Comparison of ENCODE assay signal across 21 cellular contexts in the genomic region with DNA sequence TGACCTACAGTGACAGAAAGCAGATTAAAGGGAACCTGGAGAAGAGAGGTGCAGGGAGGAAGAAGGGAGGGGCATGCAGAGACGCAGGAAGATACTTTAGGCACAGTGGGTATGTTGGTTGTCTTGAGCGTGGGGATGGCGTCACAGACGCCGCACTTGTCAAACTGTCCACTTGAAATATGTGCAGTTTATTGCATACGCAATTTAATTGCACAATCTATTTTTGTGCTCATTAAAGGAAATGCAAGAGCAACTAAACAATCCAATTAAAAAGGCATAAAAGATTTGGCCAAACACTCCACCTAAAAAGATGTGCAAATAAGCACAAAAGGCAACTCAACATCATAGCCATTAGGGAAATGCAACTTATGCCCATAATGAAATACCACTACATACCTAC. TPM values are rescaled to one million over a fixed set of nuclear protein-coding genes. Genes with fewer than 3 reads are reported as not detected.
DNase-seq lines count a peak whose midpoint lies in the region; FAIRE-seq and TF ChIP-seq lines count a peak whose summit lies in the region.
"Had no signal": no experiment of that assay in that cellular context is flagged by ENCODE, and none has a peak within 500 bp of the region (broad histone marks: within the 10 kb centered on the region; RNA-seq: fewer than 3 reads in every experiment).

No MANE protein-coding gene starts in this region.

- FAIRE-seq in bronchial epithelial cell (lab: Jason Lieb, UNC) (peak; percentile 28), kidney (lab: Jason Lieb, UNC) (no peak)
- FAIRE-seq: A204.1, G401.6, GM12892, H54 had no signal

- H3K9me3 ChIP-seq in kidney (ENCODE audit: control insufficient read depth in 1 of 2, low read length in 2 of 2) = no peaks in the 10 kb centered on the region
- H3K9me3 ChIP-seq: BLaER1, Caco-2, HAP-1 had no signal

- H3K4me3 ChIP-seq in bronchial epithelial cell (ENCODE audit: low read depth, low read length) = no peak overlapping the region
- no peak overlapping the region for H3K4me3 ChIP-seq in kidney (ENCODE audit: low read length in 2 of 2)
- H3K4me3 ChIP-seq: BLaER1, HAP-1 had no signal

- no peaks in the 10 kb centered on the region for H3K27me3 ChIP-seq in bronchial epithelial cell (ENCODE audit: control insufficient read depth, insufficient read depth, low read length)
- H3K27me3 ChIP-seq: BLaER1 had no signal

- H3K9ac ChIP-seq in kidney (ENCODE audit: low read length in 2 of 2) = no peak overlapping the region
- H3K9ac ChIP-seq: BLaER1 had no signal

- no peaks in the 10 kb centered on the region for H3K36me3 ChIP-seq in bronchial epithelial cell (ENCODE audit: control insufficient read depth, insufficient read depth, low read length)
- no peaks in the 10 kb centered on the region for H3K36me3 ChIP-seq in kidney (ENCODE audit: control insufficient read depth in 1 of 2, insufficient read depth in 2 of 2, low read length in 2 of 2)
- H3K36me3 ChIP-seq: BLaER1, HAP-1 had no signal

- DNase-seq in NCI-H748 (lab: John Stamatoyannopoulos, UW; ENCODE audit: unreplicated experiment) (peak; percentile 10), NCI-H748 treated with DMSO at 0.1 percent for 48 hours (lab: John Stamatoyannopoulos, UW) (no peak), bronchial epithelial cell (ENCODE audit: low read depth) (no peak), islet precursor cell (peak; percentile 22), NCI-H526 treated with DMSO at 0.1 percent for 48 hours (lab: John Stamatoyannopoulos, UW) (no peak), kidney (no peak)
- DNase-seq in activated T-cell treated with anti-CD3 and anti-CD28 coated beads, Interleukin-2, amount 50 U/mL, for 1 hour = no peak
- DNase-seq: Caco-2; CD4-positive, CD25-positive, alpha-beta regulatory T cell; CD8-positive, alpha-beta T cell; DMS153; DND-41; GOT3 had no signal

- no peak overlapping the region for H3K27ac ChIP-seq in kidney (ENCODE audit: low read depth in 2 of 2, low read length in 2 of 2)
- H3K27ac ChIP-seq: 22Rv1, BLaER1, C4-2B had no signal

- intact Hi-C loops in kidney (cut with DNase I) = no loop called here

- no peaks in the 10 kb centered on the region for H3K4me1 ChIP-seq in kidney (ENCODE audit: control insufficient read depth in 1 of 2, insufficient read depth in 1 of 2, low read depth in 1 of 2, low read length in 2 of 2)

- TF ChIP-seq CTCF in bronchial epithelial cell (IDR thresholded peaks at IDR 0.05; ENCODE audit: insufficient read depth, low read length, severe bottlenecking) (no peak), kidney (IDR thresholded peaks at IDR 0.05; ENCODE audit: borderline replicate concordance, extremely low read depth, insufficient read depth) (no peak)

RNA-seq across cellular contexts. Expression of gene GNB1L, which starts 16.8 kb away (rescaled TPM):
- 2.8 and 7.6 TPM in 2 replicates for total RNA-seq in bronchial epithelial cell
- total RNA-seq in kidney = 4.4 TPM
- polyA plus RNA-seq in kidney (ENCODE audit: insufficient read depth, low read depth, low replicate concordance) = 4.0 TPM

RNA-seq across cellular contexts. Expression of gene RTL10, which starts 16.8 kb away (rescaled TPM):
- 9.5 and 11.0 TPM in 2 replicates for total RNA-seq in bronchial epithelial cell
- total RNA-seq in kidney = 16.7 TPM
- polyA plus RNA-seq in kidney (ENCODE audit: insufficient read depth, low read depth, low replicate concordance) = 8.8 TPM

Comparison
In these comparisons a context has a peak if more than half of its experiments do, and no peak if none do; other contexts are left out.
1. DNase-seq: peak in NCI-H748 (single experiment) and islet precursor cell (single experiment); none in NCI-H748 treated with DMSO at 0.1 percent for 48 hours (single experiment), bronchial epithelial cell (single experiment), activated T-cell treated with anti-CD3 and anti-CD28 coated beads, Interleukin-2, amount 50 U/mL, for 1 hour (single experiment), NCI-H526 treated with DMSO at 0.1 percent for 48 hours (single experiment) and kidney (single experiment).